8 cellular contexts compared by ENCODE assay signal in genomic region chr18:12408247-12408869, GRCh38. TPM values are rescaled to one million over a fixed set of nuclear protein-coding genes. Genes with fewer than 3 reads are reported as not detected.
A peak's percentile ranks its signal among the peaks of the same experiment; 100 is the strongest.
DNase-seq lines count a peak whose midpoint lies in the region; ATAC-seq and TF ChIP-seq lines count a peak whose summit lies in the region.

No MANE protein-coding gene starts in this region.

- H3K27me3 ChIP-seq in WERI-Rb-1 (ENCODE audit: insufficient read depth, low read depth, severe bottlenecking) (no peaks in the 10 kb centered on the region), ovary (no peaks in the 10 kb centered on the region)

- TF ChIP-seq EP300 in ovary (IDR thresholded peaks at IDR 0.05): no peak

- ATAC-seq in HG02763 (IDR thresholded peaks at IDR 0.05; ENCODE audit: unreplicated experiment) (peak; percentile 7), GM18520 (IDR thresholded peaks at IDR 0.05; ENCODE audit: unreplicated experiment) (no peak), GM19463 (IDR thresholded peaks at IDR 0.05; ENCODE audit: unreplicated experiment) (no peak), GM18498 (IDR thresholded peaks at IDR 0.05; ENCODE audit: unreplicated experiment) (no peak)

- 6 to 10% (median 10%) methylated on average over 18 to 32 of the region's 32 CpGs for WGBS in ovary, 3 donors

- no peak for TF ChIP-seq CTCF in WERI-Rb-1 (IDR thresholded peaks at IDR 0.05; ENCODE audit: low read depth, low read length)
- no peak for TF ChIP-seq CTCF in fibroblast of the aortic adventitia (IDR thresholded peaks at IDR 0.05; ENCODE audit: insufficient read depth, low read length)
- TF ChIP-seq CTCF in ovary (IDR thresholded peaks at IDR 0.05): no peak

- peak; percentile 5 for TF ChIP-seq POLR2A in ovary (IDR thresholded peaks at IDR 0.05)

- no peaks in the 10 kb centered on the region for H3K9me3 ChIP-seq in WERI-Rb-1 (ENCODE audit: severe bottlenecking)
- no peaks in the 10 kb centered on the region for H3K9me3 ChIP-seq in ovary

- H3K4me1 ChIP-seq in ovary (ENCODE audit: insufficient read depth): peaks cover 7% of the 10 kb centered on the region

- H3K36me3 ChIP-seq in WERI-Rb-1 (no peaks in the 10 kb centered on the region), ovary (no peaks in the 10 kb centered on the region)

- intact Hi-C loops in ovary (cut with DNase I): no loop called here

- DNase-seq in DMS79 treated with DMSO at 0.1 percent for 48 hours (lab: John Stamatoyannopoulos, UW): peak; percentile 20
- no peak for DNase-seq in WERI-Rb-1
- peak; percentile 45 for DNase-seq in fibroblast of the aortic adventitia (ENCODE audit: low read depth)
- peak in 1 of 5 donors; percentile 31 for DNase-seq in ovary

- peak overlapping the region; percentile 85 for H3K4me3 ChIP-seq in WERI-Rb-1 (ENCODE audit: low read depth, low read length)
- H3K4me3 ChIP-seq in fibroblast of the aortic adventitia (ENCODE audit: low read depth, low read length): peak overlapping the region; percentile 76
- H3K4me3 ChIP-seq in ovary: peak overlapping the region; percentile 60

- H3K27ac ChIP-seq in WERI-Rb-1: peak overlapping the region; percentile 97
- peak overlapping the region; percentile 57 to 81 for H3K27ac ChIP-seq in ovary

RNA-seq across cellular contexts. Expression of gene PRELID3A, which starts 0.6 kb away (rescaled TPM):
- total RNA-seq in fibroblast of the aortic adventitia (ENCODE audit: low replicate concordance) (3.5 and 3.9 TPM in 2 replicates), ovary (1 to 10 TPM; 1.1 to 8.2 (median 5.7) TPM)
- 1 to 10 TPM; 3.7 to 4.8 TPM for polyA plus RNA-seq in ovary

RNA-seq across cellular contexts. Expression of gene AFG3L2, which starts 31.3 kb away (rescaled TPM):
- 37.3 and 164 TPM in 2 replicates for total RNA-seq in fibroblast of the aortic adventitia (ENCODE audit: low replicate concordance)
- 10 to 100 TPM; 28.7 to 42.5 (median 36.3) TPM for total RNA-seq in ovary
- polyA plus RNA-seq in ovary: 10 to 100 TPM; 28.3 to 30.0 TPM
